Comparison of ENCODE assay signal across 1 cellular context in the genomic region with DNA sequence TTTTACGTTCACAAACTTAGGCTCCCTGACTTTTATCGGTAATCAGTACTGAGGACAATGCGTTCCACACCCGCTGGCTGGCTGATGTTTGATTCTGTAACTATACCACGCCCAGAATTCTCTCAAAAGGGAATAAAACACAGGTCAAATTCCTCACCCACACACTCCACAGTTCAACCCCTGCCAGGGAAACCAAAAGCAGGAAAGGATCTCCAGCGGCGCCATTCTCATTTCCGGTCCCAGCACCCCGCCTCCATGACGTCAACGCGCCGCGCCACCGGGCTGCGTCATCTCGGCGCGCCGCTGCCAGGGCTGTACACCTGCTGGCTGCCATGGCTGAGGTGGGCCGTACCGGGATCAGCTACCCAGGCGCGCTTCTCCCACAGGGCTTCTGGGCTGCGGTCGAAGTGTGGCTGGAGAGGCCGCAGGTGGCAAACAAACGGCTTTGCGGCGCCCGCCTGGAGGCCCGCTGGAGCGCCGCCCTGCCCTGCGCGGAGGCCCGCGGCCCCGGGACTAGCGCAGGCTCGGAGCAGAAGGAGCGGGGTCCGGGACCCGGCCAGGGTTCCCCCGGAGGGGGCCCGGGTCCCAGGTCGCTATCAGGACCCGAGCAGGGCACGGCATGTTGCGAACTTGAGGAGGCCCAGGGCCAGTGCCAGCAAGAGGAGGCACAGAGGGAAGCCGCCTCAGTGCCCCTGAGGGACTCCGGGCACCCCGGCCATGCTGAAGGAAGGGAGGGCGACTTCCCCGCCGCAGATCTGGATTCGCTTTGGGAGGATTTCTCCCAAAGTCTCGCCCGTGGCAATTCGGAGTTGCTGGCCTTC.
A peak's percentile ranks its signal among the peaks of the same experiment; 100 is the strongest.
TF ChIP-seq lines count a peak whose summit lies in the region.

A gene (minus strand): TSS at position 233 of the 821 bp plus-strand sequence. CDS start 24,202 bp downstream, outside the sequence.
A gene with protein sequence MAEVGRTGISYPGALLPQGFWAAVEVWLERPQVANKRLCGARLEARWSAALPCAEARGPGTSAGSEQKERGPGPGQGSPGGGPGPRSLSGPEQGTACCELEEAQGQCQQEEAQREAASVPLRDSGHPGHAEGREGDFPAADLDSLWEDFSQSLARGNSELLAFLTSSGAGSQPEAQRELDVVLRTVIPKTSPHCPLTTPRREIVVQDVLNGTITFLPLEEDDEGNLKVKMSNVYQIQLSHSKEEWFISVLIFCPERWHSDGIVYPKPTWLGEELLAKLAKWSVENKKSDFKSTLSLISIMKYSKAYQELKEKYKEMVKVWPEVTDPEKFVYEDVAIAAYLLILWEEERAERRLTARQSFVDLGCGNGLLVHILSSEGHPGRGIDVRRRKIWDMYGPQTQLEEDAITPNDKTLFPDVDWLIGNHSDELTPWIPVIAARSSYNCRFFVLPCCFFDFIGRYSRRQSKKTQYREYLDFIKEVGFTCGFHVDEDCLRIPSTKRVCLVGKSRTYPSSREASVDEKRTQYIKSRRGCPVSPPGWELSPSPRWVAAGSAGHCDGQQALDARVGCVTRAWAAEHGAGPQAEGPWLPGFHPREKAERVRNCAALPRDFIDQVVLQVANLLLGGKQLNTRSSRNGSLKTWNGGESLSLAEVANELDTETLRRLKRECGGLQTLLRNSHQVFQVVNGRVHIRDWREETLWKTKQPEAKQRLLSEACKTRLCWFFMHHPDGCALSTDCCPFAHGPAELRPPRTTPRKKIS (plus strand): TSS at position 287 of the 821 bp plus-strand sequence. CDS start 46 bp downstream, at position 333.

TF ChIP-seq in HepG2, 621 proteins besides CTCF, POLR2A, EP300 and RAD21 (continued from another document and continues in another):
- peak; percentile 44; the same call in 1 of the 2 replicates for TF ChIP-seq ARNT2 (CRISPR knock-in tag; IDR thresholded peaks at IDR 0.05; ENCODE audit: low read depth)
- TF ChIP-seq, protein P1, sequence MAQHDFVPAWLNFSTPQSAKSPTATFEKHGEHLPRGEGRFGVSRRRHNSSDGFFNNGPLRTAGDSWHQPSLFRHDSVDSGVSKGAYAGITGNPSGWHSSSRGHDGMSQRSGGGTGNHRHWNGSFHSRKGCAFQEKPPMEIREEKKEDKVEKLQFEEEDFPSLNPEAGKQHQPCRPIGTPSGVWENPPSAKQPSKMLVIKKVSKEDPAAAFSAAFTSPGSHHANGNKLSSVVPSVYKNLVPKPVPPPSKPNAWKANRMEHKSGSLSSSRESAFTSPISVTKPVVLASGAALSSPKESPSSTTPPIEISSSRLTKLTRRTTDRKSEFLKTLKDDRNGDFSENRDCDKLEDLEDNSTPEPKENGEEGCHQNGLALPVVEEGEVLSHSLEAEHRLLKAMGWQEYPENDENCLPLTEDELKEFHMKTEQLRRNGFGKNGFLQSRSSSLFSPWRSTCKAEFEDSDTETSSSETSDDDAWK (CRISPR knock-in tag; IDR thresholded peaks at IDR 0.05) = no peak
- TF ChIP-seq CREM (IDR thresholded peaks at IDR 0.05) = peak; percentile 100
- TF ChIP-seq CREM (CRISPR knock-in tag; IDR thresholded peaks at IDR 0.05) = peak; percentile 99
- TF ChIP-seq LCORL (IDR thresholded peaks at IDR 0.05) = no peak
- peak; percentile 70 for TF ChIP-seq LCORL (CRISPR knock-in tag; IDR thresholded peaks at IDR 0.05)
- peak; percentile 74; the same call in 1 of the 2 replicates for TF ChIP-seq REPIN1 (CRISPR knock-in tag; IDR thresholded peaks at IDR 0.05; ENCODE audit: borderline replicate concordance, low read depth)
- TF ChIP-seq, protein P2, sequence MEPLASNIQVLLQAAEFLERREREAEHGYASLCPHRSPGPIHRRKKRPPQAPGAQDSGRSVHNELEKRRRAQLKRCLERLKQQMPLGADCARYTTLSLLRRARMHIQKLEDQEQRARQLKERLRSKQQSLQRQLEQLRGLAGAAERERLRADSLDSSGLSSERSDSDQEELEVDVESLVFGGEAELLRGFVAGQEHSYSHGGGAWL (CRISPR knock-in tag; IDR thresholded peaks at IDR 0.05) = peak; percentile 76
- TF ChIP-seq KDM2A (CRISPR knock-in tag; IDR thresholded peaks at IDR 0.05; ENCODE audit: borderline replicate concordance, low read depth) = peak; percentile 94
- TF ChIP-seq ATF1 (CRISPR knock-in tag; IDR thresholded peaks at IDR 0.05) = peak; percentile 100
- TF ChIP-seq SP140L (CRISPR knock-in tag; IDR thresholded peaks at IDR 0.05; ENCODE audit: borderline replicate concordance) = no peak
- TF ChIP-seq, protein P3, sequence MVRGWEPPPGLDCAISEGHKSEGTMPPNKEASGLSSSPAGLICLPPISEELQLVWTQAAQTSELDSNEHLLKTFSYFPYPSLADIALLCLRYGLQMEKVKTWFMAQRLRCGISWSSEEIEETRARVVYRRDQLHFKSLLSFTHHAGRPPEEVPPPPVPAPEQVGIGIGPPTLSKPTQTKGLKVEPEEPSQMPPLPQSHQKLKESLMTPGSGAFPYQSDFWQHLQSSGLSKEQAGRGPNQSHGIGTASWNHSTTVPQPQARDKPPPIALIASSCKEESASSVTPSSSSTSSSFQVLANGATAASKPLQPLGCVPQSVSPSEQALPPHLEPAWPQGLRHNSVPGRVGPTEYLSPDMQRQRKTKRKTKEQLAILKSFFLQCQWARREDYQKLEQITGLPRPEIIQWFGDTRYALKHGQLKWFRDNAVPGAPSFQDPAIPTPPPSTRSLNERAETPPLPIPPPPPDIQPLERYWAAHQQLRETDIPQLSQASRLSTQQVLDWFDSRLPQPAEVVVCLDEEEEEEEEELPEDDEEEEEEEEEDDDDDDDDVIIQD (CRISPR knock-in tag; IDR thresholded peaks at IDR 0.05; ENCODE audit: low read depth) = peak; percentile 21; the same call in 1 of the 2 replicates
- no peak; the same call in 1 of the 2 replicates for TF ChIP-seq NR2F6 (IDR thresholded peaks at IDR 0.05)
- peak; percentile 39; the same call in 1 of the 2 replicates for TF ChIP-seq NR2F6 (CRISPR knock-in tag; IDR thresholded peaks at IDR 0.05)
- TF ChIP-seq ZNF501 (CRISPR knock-in tag; IDR thresholded peaks at IDR 0.05) = peak; percentile 62
- TF ChIP-seq, protein P4, sequence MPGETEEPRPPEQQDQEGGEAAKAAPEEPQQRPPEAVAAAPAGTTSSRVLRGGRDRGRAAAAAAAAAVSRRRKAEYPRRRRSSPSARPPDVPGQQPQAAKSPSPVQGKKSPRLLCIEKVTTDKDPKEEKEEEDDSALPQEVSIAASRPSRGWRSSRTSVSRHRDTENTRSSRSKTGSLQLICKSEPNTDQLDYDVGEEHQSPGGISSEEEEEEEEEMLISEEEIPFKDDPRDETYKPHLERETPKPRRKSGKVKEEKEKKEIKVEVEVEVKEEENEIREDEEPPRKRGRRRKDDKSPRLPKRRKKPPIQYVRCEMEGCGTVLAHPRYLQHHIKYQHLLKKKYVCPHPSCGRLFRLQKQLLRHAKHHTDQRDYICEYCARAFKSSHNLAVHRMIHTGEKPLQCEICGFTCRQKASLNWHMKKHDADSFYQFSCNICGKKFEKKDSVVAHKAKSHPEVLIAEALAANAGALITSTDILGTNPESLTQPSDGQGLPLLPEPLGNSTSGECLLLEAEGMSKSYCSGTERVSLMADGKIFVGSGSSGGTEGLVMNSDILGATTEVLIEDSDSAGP (CRISPR knock-in tag; IDR thresholded peaks at IDR 0.05; ENCODE audit: borderline replicate concordance) = peak; percentile 68
- TF ChIP-seq ZZZ3 (CRISPR knock-in tag; IDR thresholded peaks at IDR 0.05; ENCODE audit: borderline replicate concordance) = peak; percentile 91
- peak; percentile 48; the same call in 1 of the 2 replicates for TF ChIP-seq ISL2 (CRISPR knock-in tag; IDR thresholded peaks at IDR 0.05)
- TF ChIP-seq, protein P5, sequence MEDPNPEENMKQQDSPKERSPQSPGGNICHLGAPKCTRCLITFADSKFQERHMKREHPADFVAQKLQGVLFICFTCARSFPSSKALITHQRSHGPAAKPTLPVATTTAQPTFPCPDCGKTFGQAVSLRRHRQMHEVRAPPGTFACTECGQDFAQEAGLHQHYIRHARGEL (CRISPR knock-in tag; IDR thresholded peaks at IDR 0.05) = 0 out of 2 replicates have a peak, but pooled peaks have one; percentile 22
- TF ChIP-seq ZNF792 (CRISPR knock-in tag; IDR thresholded peaks at IDR 0.05) = peak; percentile 35; the same call in 1 of the 2 replicates
- peak; percentile 93 for TF ChIP-seq YY1 (IDR thresholded peaks at IDR 0.05; ENCODE audit: insufficient read depth, insufficient replicate concordance, low read depth, low read length)
- TF ChIP-seq, protein P6, sequence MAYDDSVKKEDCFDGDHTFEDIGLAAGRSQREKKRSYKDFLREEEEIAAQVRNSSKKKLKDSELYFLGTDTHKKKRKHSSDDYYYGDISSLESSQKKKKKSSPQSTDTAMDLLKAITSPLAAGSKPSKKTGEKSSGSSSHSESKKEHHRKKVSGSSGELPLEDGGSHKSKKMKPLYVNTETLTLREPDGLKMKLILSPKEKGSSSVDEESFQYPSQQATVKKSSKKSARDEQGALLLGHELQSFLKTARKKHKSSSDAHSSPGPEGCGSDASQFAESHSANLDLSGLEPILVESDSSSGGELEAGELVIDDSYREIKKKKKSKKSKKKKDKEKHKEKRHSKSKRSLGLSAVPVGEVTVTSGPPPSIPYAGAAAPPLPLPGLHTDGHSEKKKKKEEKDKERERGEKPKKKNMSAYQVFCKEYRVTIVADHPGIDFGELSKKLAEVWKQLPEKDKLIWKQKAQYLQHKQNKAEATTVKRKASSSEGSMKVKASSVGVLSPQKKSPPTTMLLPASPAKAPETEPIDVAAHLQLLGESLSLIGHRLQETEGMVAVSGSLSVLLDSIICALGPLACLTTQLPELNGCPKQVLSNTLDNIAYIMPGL (CRISPR knock-in tag; IDR thresholded peaks at IDR 0.05; ENCODE audit: borderline replicate concordance in 1 of 2, low read depth in 1 of 2) = peak; percentile 76 to 83; a peak in 3 of 4 replicates
- TF ChIP-seq SP5 (CRISPR knock-in tag; IDR thresholded peaks at IDR 0.05; ENCODE audit: borderline replicate concordance, low read depth) = peak; percentile 77; the same call in 1 of the 2 replicates
- TF ChIP-seq SIN3A (IDR thresholded peaks at IDR 0.05; ENCODE audit: borderline replicate concordance, low read depth, low read length) = peak; percentile 87
- TF ChIP-seq ZNF782 (CRISPR knock-in tag; IDR thresholded peaks at IDR 0.05; ENCODE audit: borderline replicate concordance) = peak; percentile 79; the same call in 1 of the 2 replicates
- no peak for TF ChIP-seq FOSL1 (CRISPR knock-in tag; IDR thresholded peaks at IDR 0.05; ENCODE audit: borderline replicate concordance)
- TF ChIP-seq ZNF788 (CRISPR knock-in tag; IDR thresholded peaks at IDR 0.05; ENCODE audit: borderline replicate concordance) = peak; percentile 85; the same call in 1 of the 2 replicates
- peak; percentile 96 for TF ChIP-seq KMT2B (CRISPR knock-in tag; IDR thresholded peaks at IDR 0.05)
- 0 out of 2 replicates have a peak, but pooled peaks have one; percentile 53 for TF ChIP-seq MTA1 (CRISPR knock-in tag; IDR thresholded peaks at IDR 0.05; ENCODE audit: borderline replicate concordance)
- TF ChIP-seq, protein P7, sequence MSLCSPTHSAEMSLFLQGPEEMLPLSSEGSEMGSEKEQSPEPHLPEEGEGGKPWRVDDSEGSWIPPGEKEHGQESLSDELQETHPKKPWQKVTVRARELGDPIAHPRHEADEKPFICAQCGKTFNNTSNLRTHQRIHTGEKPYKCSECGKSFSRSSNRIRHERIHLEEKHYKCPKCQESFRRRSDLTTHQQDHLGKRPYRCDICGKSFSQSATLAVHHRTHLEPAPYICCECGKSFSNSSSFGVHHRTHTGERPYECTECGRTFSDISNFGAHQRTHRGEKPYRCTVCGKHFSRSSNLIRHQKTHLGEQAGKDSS (CRISPR knock-in tag; IDR thresholded peaks at IDR 0.05; ENCODE audit: borderline replicate concordance, low read depth) = peak; percentile 70; the same call in 1 of the 2 replicates
- TF ChIP-seq, protein P8, sequence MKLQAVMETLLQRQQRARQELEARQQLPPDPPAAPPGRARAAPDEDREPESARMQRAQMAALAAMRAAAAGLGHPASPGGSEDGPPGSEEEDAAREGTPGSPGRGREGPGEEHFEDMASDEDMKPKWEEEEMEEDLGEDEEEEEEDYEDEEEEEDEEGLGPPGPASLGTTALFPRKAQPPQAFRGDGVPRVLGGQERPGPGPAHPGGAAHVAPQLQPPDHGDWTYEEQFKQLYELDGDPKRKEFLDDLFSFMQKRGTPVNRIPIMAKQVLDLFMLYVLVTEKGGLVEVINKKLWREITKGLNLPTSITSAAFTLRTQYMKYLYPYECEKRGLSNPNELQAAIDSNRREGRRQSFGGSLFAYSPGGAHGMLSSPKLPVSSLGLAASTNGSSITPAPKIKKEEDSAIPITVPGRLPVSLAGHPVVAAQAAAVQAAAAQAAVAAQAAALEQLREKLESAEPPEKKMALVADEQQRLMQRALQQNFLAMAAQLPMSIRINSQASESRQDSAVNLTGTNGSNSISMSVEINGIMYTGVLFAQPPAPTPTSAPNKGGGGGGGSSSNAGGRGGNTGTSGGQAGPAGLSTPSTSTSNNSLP (IDR thresholded peaks at IDR 0.05; ENCODE audit: low read depth, low read length) = peak; percentile 59; the same call in 1 of the 2 replicates
